Comparison of ENCODE assay signal across 1 cellular context in genomic region chr1:80533775-80534314, GRCh38.
TF ChIP-seq lines count a peak whose summit lies in the region.

No MANE protein-coding gene starts in this region.

TF ChIP-seq in HepG2, 621 proteins besides CTCF, POLR2A, EP300 and RAD21 (continued from another document):
- no peak for TF ChIP-seq DZIP1 (CRISPR knock-in tag; IDR thresholded peaks at IDR 0.05)
